In the genomic region with DNA sequence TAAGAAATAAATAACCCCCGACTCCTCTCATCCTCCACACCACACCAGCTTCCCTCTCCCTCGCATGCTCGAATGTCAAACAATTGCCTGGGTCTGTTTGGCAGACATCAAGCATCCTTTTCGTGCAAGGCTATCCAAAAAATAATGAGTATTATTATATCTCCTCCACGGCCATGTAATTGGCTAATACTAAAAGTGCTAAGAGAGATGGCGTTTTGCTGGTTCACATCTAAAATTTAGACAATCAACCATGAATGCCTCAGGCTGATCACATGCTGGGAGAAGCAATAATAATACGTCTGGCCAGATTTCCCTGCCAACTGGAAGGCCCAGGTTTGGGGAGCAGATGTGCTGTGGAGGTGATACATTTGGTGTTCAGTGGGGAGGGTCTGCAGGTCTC, we compare ENCODE assay signal across 16 cellular contexts.
"Had no signal": no experiment of that assay in that cellular context is flagged by ENCODE, and none has a peak within 500 bp of the region (broad histone marks: within the 10 kb centered on the region; RNA-seq: fewer than 3 reads in every experiment).

No MANE protein-coding gene starts in this region.

- H3K27me3 Mint-ChIP-seq: type B pancreatic cell had no signal

- H3K4me3 Mint-ChIP-seq: activated T-helper 1 cell treated with anti-CD3 and anti-CD28 coated beads, Interleukin-12 subunit alpha, Interleukin-12 subunit beta, Interleukin-2, Interleukin-4 antibody, amounts not matched to agents 30 ng/mL and 10 ng/mL and 1 ng/mL, durations not matched to agents 14 hours and 24 hours and 36 hours; neural crest cell; type B pancreatic cell had no signal

- H3K27me3 ChIP-seq: adrenal gland, esophagus muscularis mucosa, stomach, testis had no signal

- H3K9me3 Mint-ChIP-seq: activated naive CD4-positive, alpha-beta T cell treated with anti-CD3 and anti-CD28 coated beads, Interleukin-2, amount 50 U/mL, for 72 hours; activated T-helper 1 cell treated with anti-CD3 and anti-CD28 coated beads, Interleukin-12 subunit alpha, Interleukin-12 subunit beta, Interleukin-2, Interleukin-4 antibody, amounts not matched to agents 30 ng/mL and 10 ng/mL and 1 ng/mL, durations not matched to agents 14 hours and 24 hours and 36 hours; neural crest cell; type B pancreatic cell had no signal

- ATAC-seq: activated naive CD4-positive, alpha-beta T cell treated with anti-CD3 and anti-CD28 coated beads, Interleukin-2, amount 50 U/mL, for 72 hours; left ventricle myocardium superior; right cardiac atrium had no signal

- H3K4me3 ChIP-seq: adrenal gland, esophagus muscularis mucosa, prostate gland, skin epidermis, stomach, testis had no signal

- H3K36me3 ChIP-seq: adrenal gland, esophagus muscularis mucosa, prostate gland, stomach had no signal

- H3K4me1 ChIP-seq: prostate gland had no signal

- DNase-seq: activated CD4-positive, alpha-beta T cell treated with anti-CD3 and anti-CD28 coated beads, Interleukin-2, amount 50 U/mL, for 4 hours; activated gamma-delta T cell treated with Interleukin-2 at 50 U/mL for 16 hours; adrenal gland; cerebellar nuclear complex; cortex of kidney; left ventricle myocardium superior; right cardiac atrium; stomach; testis had no signal

- H3K36me3 Mint-ChIP-seq: activated naive CD4-positive, alpha-beta T cell treated with anti-CD3 and anti-CD28 coated beads, Interleukin-2, amount 50 U/mL, for 72 hours; type B pancreatic cell had no signal

- H3K27ac ChIP-seq: adrenal gland, esophagus muscularis mucosa, prostate gland, stomach, testis had no signal

- H3K9me3 ChIP-seq: adrenal gland, esophagus muscularis mucosa, prostate gland, stomach, testis had no signal

- H3K27ac Mint-ChIP-seq: activated naive CD4-positive, alpha-beta T cell treated with anti-CD3 and anti-CD28 coated beads, Interleukin-2, amount 50 U/mL, for 72 hours; activated T-helper 1 cell treated with anti-CD3 and anti-CD28 coated beads, Interleukin-12 subunit alpha, Interleukin-12 subunit beta, Interleukin-2, Interleukin-4 antibody, amounts not matched to agents 30 ng/mL and 10 ng/mL and 1 ng/mL, durations not matched to agents 14 hours and 24 hours and 36 hours; type B pancreatic cell had no signal
